Comparison of ENCODE assay signal across 20 cellular contexts in genomic region chrX:50638123-50638522, GRCh38.
A peak's percentile ranks its signal among the peaks of the same experiment; 100 is the strongest.
DNase-seq lines count a peak whose midpoint lies in the region; ATAC-seq and TF ChIP-seq lines count a peak whose summit lies in the region.
"Had no signal": no experiment of that assay in that cellular context is flagged by ENCODE, and none has a peak within 500 bp of the region (broad histone marks: within the 10 kb centered on the region; RNA-seq: fewer than 3 reads in every experiment).

No MANE protein-coding gene starts in this region.

- H3K4me1 ChIP-seq in fibroblast of lung (ENCODE audit: control insufficient read depth, extremely low read depth, insufficient read depth, low read length) (no peaks in the 10 kb centered on the region), lower lobe of right lung (no peaks in the 10 kb centered on the region), foreskin keratinocyte (no peaks in the 10 kb centered on the region)
- H3K4me1 ChIP-seq: Peyer's patch, SJSA1 had no signal

- DNase-seq in EH (ENCODE audit: low read depth) (peak; percentile 15), M059J (ENCODE audit: low read depth) (peak; percentile 40), fibroblast of lung (ENCODE audit: low read depth in 2 of 2) (peak; percentile 0 to 20), lower lobe of right lung (peak; percentile 47), foreskin keratinocyte (no peak), H4 (ENCODE audit: low spot score) (no peak), mesothelial cell of epicardium (ENCODE audit: low spot score in 2 of 2, unreplicated experiment in 2 of 2) (no peak)
- DNase-seq: activated naive CD4-positive, alpha-beta T cell treated with Interleukin-2 at 50 U/mL for 16 hours; central memory CD4-positive, alpha-beta T cell; Peyer's patch; T-helper 1 cell had no signal

- no peak overlapping the region for H3K27ac Mint-ChIP-seq in mesothelial cell of epicardium
- H3K27ac Mint-ChIP-seq: activated T-cell treated with anti-CD3 and anti-CD28 coated beads, Interleukin-2, amount 50 U/mL, for 72 hours; CD4-positive, CD25-positive, alpha-beta regulatory T cell; IgD-negative memory B cell; nephron; type B pancreatic cell had no signal

- no peaks in the 10 kb centered on the region for H4K20me1 ChIP-seq in fibroblast of lung (ENCODE audit: control insufficient read depth, extremely low read depth, insufficient read depth, low read length)

- H3K4me2 ChIP-seq in fibroblast of lung (ENCODE audit: extremely low read depth, insufficient read depth, low read length): no peak overlapping the region

- H3K4me1 Mint-ChIP-seq in mesothelial cell of epicardium: no peaks in the 10 kb centered on the region
- H3K4me1 Mint-ChIP-seq: CD4-positive, CD25-positive, alpha-beta regulatory T cell; IgD-negative memory B cell; nephron had no signal

- H3K9me3 Mint-ChIP-seq in mesothelial cell of epicardium: peaks cover 18% of the 10 kb centered on the region
- H3K9me3 Mint-ChIP-seq: activated T-cell treated with anti-CD3 and anti-CD28 coated beads, Interleukin-2, amount 50 U/mL, for 72 hours; IgD-negative memory B cell; type B pancreatic cell had no signal

- no peaks in the 10 kb centered on the region for H3K79me2 ChIP-seq in fibroblast of lung (ENCODE audit: control insufficient read depth, insufficient read depth, low read length)
- H3K79me2 ChIP-seq: parathyroid adenoma had no signal

- peaks cover 7% of the 10 kb centered on the region for H3K36me3 Mint-ChIP-seq in mesothelial cell of epicardium
- H3K36me3 Mint-ChIP-seq: CD4-positive, CD25-positive, alpha-beta regulatory T cell; IgD-negative memory B cell; type B pancreatic cell had no signal

- TF ChIP-seq CTCF in fibroblast of lung (conservative IDR thresholded peaks at IDR 0.05 in 1 of 2, IDR thresholded peaks at IDR 0.05 in 1 of 2; ENCODE audit: low read depth in 1 of 2, low read length in 2 of 2): no peak
- no peak for TF ChIP-seq CTCF in lower lobe of right lung (IDR thresholded peaks at IDR 0.05)
- TF ChIP-seq CTCF in foreskin keratinocyte (conservative IDR thresholded peaks at IDR 0.05): no peak
- no peak for TF ChIP-seq CTCF in mesothelial cell of epicardium (IDR thresholded peaks at IDR 0.05; ENCODE audit: unreplicated experiment)

- H3K27me3 ChIP-seq in fibroblast of lung (ENCODE audit: control insufficient read depth, insufficient read depth, low read length): no peaks in the 10 kb centered on the region
- no peaks in the 10 kb centered on the region for H3K27me3 ChIP-seq in lower lobe of right lung (ENCODE audit: low read depth)
- no peaks in the 10 kb centered on the region for H3K27me3 ChIP-seq in foreskin keratinocyte
- H3K27me3 ChIP-seq: Peyer's patch, SJSA1 had no signal

- no peaks in the 10 kb centered on the region for H3K36me3 ChIP-seq in fibroblast of lung (ENCODE audit: control insufficient read depth, insufficient read depth, low read length)
- H3K36me3 ChIP-seq in lower lobe of right lung: peaks cover 6% of the 10 kb centered on the region
- H3K36me3 ChIP-seq: HAP-1, Peyer's patch, SJSA1 had no signal

- no peaks in the 10 kb centered on the region for H3K27me3 Mint-ChIP-seq in mesothelial cell of epicardium (ENCODE audit: low read depth)
- H3K27me3 Mint-ChIP-seq: CD4-positive, CD25-positive, alpha-beta regulatory T cell; type B pancreatic cell had no signal

- H3K4me3 ChIP-seq in fibroblast of lung (replicated peaks in 1 of 4; ENCODE audit: control extremely low read depth in 1 of 4, insufficient read depth in 1 of 4, low read depth in 3 of 4, low read length in 4 of 4): no peak overlapping the region
- H3K4me3 ChIP-seq in lower lobe of right lung: no peak overlapping the region
- H3K4me3 ChIP-seq: HAP-1, Peyer's patch, SJSA1 had no signal

- no peak overlapping the region for H3K4me3 Mint-ChIP-seq in mesothelial cell of epicardium
- H3K4me3 Mint-ChIP-seq: activated T-cell treated with anti-CD3 and anti-CD28 coated beads, Interleukin-2, amount 50 U/mL, for 72 hours; CD4-positive, CD25-positive, alpha-beta regulatory T cell; IgD-negative memory B cell; nephron; type B pancreatic cell had no signal

- H3K9ac ChIP-seq in fibroblast of lung (ENCODE audit: insufficient read depth, low read length): no peak overlapping the region
- H3K9ac ChIP-seq: parathyroid adenoma had no signal

- H3K9me3 ChIP-seq in fibroblast of lung (ENCODE audit: control insufficient read depth, insufficient read depth, low read depth, low read length) (no peaks in the 10 kb centered on the region), lower lobe of right lung (no peaks in the 10 kb centered on the region)
- H3K9me3 ChIP-seq: HAP-1, Peyer's patch, SJSA1 had no signal

- peak in 1 of 2 donors; percentile 21 for ATAC-seq in lower lobe of right lung
- no peak for ATAC-seq in foreskin keratinocyte
- no peak for ATAC-seq in GM21723 (IDR thresholded peaks at IDR 0.05; ENCODE audit: unreplicated experiment)
- ATAC-seq: activated T-cell treated with anti-CD3 and anti-CD28 coated beads, Interleukin-2, amount 50 U/mL, for 72 hours had no signal

- H3K27ac ChIP-seq in fibroblast of lung (ENCODE audit: insufficient read depth, low read length) (no peak overlapping the region), lower lobe of right lung (no peak overlapping the region), foreskin keratinocyte (no peak overlapping the region)
- H3K27ac ChIP-seq: parathyroid adenoma, Peyer's patch, SJSA1 had no signal

- intact Hi-C loops in lower lobe of right lung (cut with DNase I): no loop called here

- no peak overlapping the region for H2AFZ ChIP-seq in fibroblast of lung (ENCODE audit: low read length)
- H2AFZ ChIP-seq: parathyroid adenoma had no signal

Comparison
In these comparisons a context has a peak if more than half of its experiments do, and no peak if none do; other contexts are left out.
1. DNase-seq: peak in EH (single experiment), M059J (single experiment), fibroblast of lung (2 of 2) and lower lobe of right lung (single experiment); none in foreskin keratinocyte (0 of 2), H4 (single experiment) and mesothelial cell of epicardium (0 of 2).